Comparison of ENCODE assay signal across 15 cellular contexts in genomic region chr15:60799885-60800728, GRCh38.
DNase-seq lines count a peak whose midpoint lies in the region; ATAC-seq and TF ChIP-seq lines count a peak whose summit lies in the region.
"Had no signal": no experiment of that assay in that cellular context is flagged by ENCODE, and none has a peak within 500 bp of the region (broad histone marks: within the 10 kb centered on the region; RNA-seq: fewer than 3 reads in every experiment).

No MANE protein-coding gene starts in this region.

- H3K27me3 Mint-ChIP-seq in CD8-positive, alpha-beta T cell (ENCODE audit: low read depth): no peaks in the 10 kb centered on the region
- H3K27me3 Mint-ChIP-seq in T-cell: no peaks in the 10 kb centered on the region

- H3K36me3 Mint-ChIP-seq in CD8-positive, alpha-beta T cell: no peaks in the 10 kb centered on the region
- H3K36me3 Mint-ChIP-seq in T-cell: no peaks in the 10 kb centered on the region
- H3K36me3 Mint-ChIP-seq: naive B cell had no signal

- no peak overlapping the region for H3K4me3 ChIP-seq in CD8-positive, alpha-beta T cell (ENCODE audit: low read depth, low read length)
- H3K4me3 ChIP-seq in osteoblast (ENCODE audit: insufficient read depth, low read length): no peak overlapping the region
- H3K4me3 ChIP-seq in smooth muscle cell: no peak overlapping the region
- H3K4me3 ChIP-seq: hepatocyte, PC-9, uterus had no signal

- H3K4me1 ChIP-seq in CD8-positive, alpha-beta T cell (ENCODE audit: insufficient read depth, low read length): peaks cover 35% of the 10 kb centered on the region
- H3K4me1 ChIP-seq in osteoblast (ENCODE audit: insufficient read depth, low read length): peaks cover 33% of the 10 kb centered on the region
- H3K4me1 ChIP-seq in smooth muscle cell (ENCODE audit: low read depth): no peaks in the 10 kb centered on the region
- H3K4me1 ChIP-seq: Caco-2, uterus had no signal

- 85% methylated on average over 9 of the region's 9 CpGs for WGBS in smooth muscle cell (ENCODE audit: low lambda C conversion rate)

- H3K36me3 ChIP-seq in CD8-positive, alpha-beta T cell (ENCODE audit: insufficient read depth, low read length): no peaks in the 10 kb centered on the region
- H3K36me3 ChIP-seq in osteoblast (ENCODE audit: insufficient read depth, low read length): no peaks in the 10 kb centered on the region
- H3K36me3 ChIP-seq in smooth muscle cell (ENCODE audit: low read depth): no peaks in the 10 kb centered on the region
- H3K36me3 ChIP-seq: uterus had no signal

- no peak overlapping the region for H3K9ac ChIP-seq in smooth muscle cell (ENCODE audit: low read depth)

- H3K4me1 Mint-ChIP-seq in CD8-positive, alpha-beta T cell (ENCODE audit: low read depth): peaks cover 62% of the 10 kb centered on the region
- H3K4me1 Mint-ChIP-seq in T-cell: peaks cover 67 to 84% (median 83%) of the 10 kb centered on the region in 3 donors
- H3K4me1 Mint-ChIP-seq: naive B cell had no signal

- DNase-seq in CD8-positive, alpha-beta T cell: peak in 3 of 7 experiments; percentile 19 to 37 (median 28)
- DNase-seq in T-cell: peak in 2 of 34 experiments; percentile 19 to 25
- peak; percentile 35 for DNase-seq in central memory CD4-positive, alpha-beta T cell
- no peak for DNase-seq in osteoblast (ENCODE audit: insufficient read length, low spot score, missing footprints)
- DNase-seq in smooth muscle cell (lab: John Stamatoyannopoulos, UW; ENCODE audit: unreplicated experiment): no peak
- no peak for DNase-seq in cerebellum (ENCODE audit: low spot score)
- no peak for DNase-seq in NCI-H2196 (lab: John Stamatoyannopoulos, UW; ENCODE audit: unreplicated experiment)
- DNase-seq: Caco-2, cortex of kidney, naive B cell, NCI-H187, PC-9, uterus had no signal

- peak overlapping the region; percentile 13 for H3K27ac ChIP-seq in CD8-positive, alpha-beta T cell (ENCODE audit: low read depth, low read length)
- peak overlapping the region; percentile 70 for H3K27ac ChIP-seq in osteoblast (ENCODE audit: low read depth, low read length)
- no peak overlapping the region for H3K27ac ChIP-seq in smooth muscle cell (ENCODE audit: low read depth)
- H3K27ac ChIP-seq: hepatocyte, PC-9 had no signal

- peak overlapping the region; percentile 91 for H3K27ac Mint-ChIP-seq in CD8-positive, alpha-beta T cell
- H3K27ac Mint-ChIP-seq in T-cell: peak overlapping the region; percentile 96 to 99

- H3K27me3 ChIP-seq in CD8-positive, alpha-beta T cell (ENCODE audit: insufficient read depth, low read length): no peaks in the 10 kb centered on the region
- H3K27me3 ChIP-seq in osteoblast (ENCODE audit: insufficient read depth, low read length) (no peaks in the 10 kb centered on the region), smooth muscle cell (ENCODE audit: low read depth) (peaks cover 2% of the 10 kb centered on the region)
- H3K27me3 ChIP-seq: hepatocyte, uterus had no signal

- no peak for TF ChIP-seq CTCF in CD8-positive, alpha-beta T cell (IDR thresholded peaks at IDR 0.05)
- TF ChIP-seq CTCF in osteoblast (IDR thresholded peaks at IDR 0.05; ENCODE audit: extremely low read depth, low read depth, low read length): no peak
- TF ChIP-seq CTCF in smooth muscle cell (IDR thresholded peaks at IDR 0.05; ENCODE audit: borderline replicate concordance, insufficient read depth, poor library complexity, severe bottlenecking): no peak

- intact Hi-C loops in CD8-positive, alpha-beta T cell (cut with DNase I, micrococcal nuclease): loop anchor here in 1 of 2 experiments (5.0 to 10.0 kb wide), 2 partner anchors 65 to 208 kb away; no protein-coding TSS in a partner anchor

- H3K4me2 ChIP-seq in osteoblast (ENCODE audit: insufficient read depth, low read length) (peak overlapping the region; percentile 21), smooth muscle cell (no peak overlapping the region)
- H3K4me2 ChIP-seq: hepatocyte, PC-9 had no signal

- peak overlapping the region; percentile 30 for H2AFZ ChIP-seq in osteoblast (ENCODE audit: low read length)
- H2AFZ ChIP-seq in smooth muscle cell (ENCODE audit: low read depth): no peak overlapping the region
- H2AFZ ChIP-seq: hepatocyte, PC-9 had no signal

- CTCF ChIA-PET in CD8-positive, alpha-beta T cell (lab: Charles Lee): interaction anchor here (1.3 kb wide), 1 partner anchor 9 kb away, joined by 3 read pairs; no protein-coding TSS in a partner anchor
- CTCF ChIA-PET in T-cell (lab: Charles Lee): no interaction called here

- no peaks in the 10 kb centered on the region for H3F3A ChIP-seq in smooth muscle cell (ENCODE audit: low read depth)

- H3K4me3 Mint-ChIP-seq in CD8-positive, alpha-beta T cell: peak overlapping the region; percentile 50
- peak overlapping the region; percentile 21 to 56 (median 39) for H3K4me3 Mint-ChIP-seq in T-cell
- H3K4me3 Mint-ChIP-seq: naive B cell had no signal

- no peaks in the 10 kb centered on the region for H3K9me3 ChIP-seq in CD8-positive, alpha-beta T cell (ENCODE audit: low read length)
- H3K9me3 ChIP-seq in osteoblast (ENCODE audit: low read depth, low read length) (no peaks in the 10 kb centered on the region), smooth muscle cell (replicated peaks; ENCODE audit: low read depth) (no peaks in the 10 kb centered on the region)
- H3K9me3 ChIP-seq: Caco-2, uterus had no signal

- no peaks in the 10 kb centered on the region for H3K9me3 Mint-ChIP-seq in CD8-positive, alpha-beta T cell
- no peaks in the 10 kb centered on the region for H3K9me3 Mint-ChIP-seq in T-cell

- ATAC-seq in CD8-positive, alpha-beta T cell: peak; percentile 70
- peak; percentile 72 to 83 (median 76) for ATAC-seq in T-cell (replicated peaks in 1 of 4)
- no peak for ATAC-seq in HG02588 (IDR thresholded peaks at IDR 0.05; ENCODE audit: unreplicated experiment)

- no peaks in the 10 kb centered on the region for H3K79me2 ChIP-seq in osteoblast (ENCODE audit: insufficient read depth, low read length)
- no peaks in the 10 kb centered on the region for H3K79me2 ChIP-seq in smooth muscle cell (ENCODE audit: low read depth)
- H3K79me2 ChIP-seq: hepatocyte had no signal

- POLR2A ChIA-PET in CD8-positive, alpha-beta T cell (lab: Charles Lee): interaction anchor here (0.9 to 2.1 kb wide), 2 partner anchors 9 to 37 kb away, joined by 3 to 10 read pairs; no protein-coding TSS in a partner anchor
- POLR2A ChIA-PET in T-cell (lab: Charles Lee): no interaction called here

- no peaks in the 10 kb centered on the region for H4K20me1 ChIP-seq in osteoblast (ENCODE audit: insufficient read depth, low read length)
- peaks cover 61% of the 10 kb centered on the region for H4K20me1 ChIP-seq in smooth muscle cell (ENCODE audit: low read depth)
